In the genomic region with DNA sequence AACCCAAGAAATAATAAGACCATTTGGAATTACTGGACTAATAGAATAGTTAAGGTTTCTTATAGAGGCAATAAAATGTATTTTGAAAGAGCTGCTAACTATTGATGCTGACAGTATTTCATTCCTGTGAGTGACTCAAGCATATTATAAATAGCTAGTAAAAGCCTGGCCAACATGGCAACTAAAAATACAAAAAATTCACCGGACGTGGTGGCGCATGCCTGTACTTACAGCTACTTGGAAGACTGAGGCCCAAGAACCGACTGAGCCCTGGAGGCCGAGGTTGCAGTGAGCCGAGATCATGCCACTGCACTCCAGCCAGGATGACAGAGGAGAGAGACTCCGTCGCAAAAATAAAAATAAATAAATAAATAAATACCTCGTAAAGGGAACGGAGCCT, we compare ENCODE assay signal across 16 cellular contexts.
"Had no signal": no experiment of that assay in that cellular context is flagged by ENCODE, and none has a peak within 500 bp of the region (broad histone marks: within the 10 kb centered on the region; RNA-seq: fewer than 3 reads in every experiment).

No MANE protein-coding gene starts in this region.

- H3K4me3 Mint-ChIP-seq: activated naive CD8-positive, alpha-beta T cell; activated T-cell treated with anti-CD3 and anti-CD28 coated beads, Interleukin-2, amount 50 U/mL, for 72 hours; dendritic cell treated with granulocyte-macrophage colony-stimulating factor and Interleukin-4, amounts not matched to agents 40 ng/mL and 50 ng/mL, for 4 days; effector memory CD8-positive, alpha-beta T cell; immature natural killer cell; mesothelial cell of epicardium; stimulated activated effector memory CD8-positive, alpha-beta T cell treated with anti-CD3 and anti-CD28 coated beads, Interleukin-12 subunit alpha, Interleukin-12 subunit beta, amount 100 ng/mL, for 72 hours had no signal

- H3K27me3 Mint-ChIP-seq: activated naive CD8-positive, alpha-beta T cell; dendritic cell treated with granulocyte-macrophage colony-stimulating factor and Interleukin-4, amounts not matched to agents 40 ng/mL and 50 ng/mL, for 4 days; effector memory CD8-positive, alpha-beta T cell had no signal

- H3K36me3 ChIP-seq: thyroid gland had no signal

- H3K9me3 Mint-ChIP-seq: activated T-cell treated with anti-CD3 and anti-CD28 coated beads, Interleukin-2, amount 50 U/mL, for 72 hours; dendritic cell treated with granulocyte-macrophage colony-stimulating factor and Interleukin-4, amounts not matched to agents 40 ng/mL and 50 ng/mL, for 4 days; effector memory CD8-positive, alpha-beta T cell; immature natural killer cell; mesothelial cell of epicardium; stimulated activated effector memory CD8-positive, alpha-beta T cell treated with anti-CD3 and anti-CD28 coated beads, Interleukin-12 subunit alpha, Interleukin-12 subunit beta, amount 100 ng/mL, for 72 hours had no signal

- H3K4me1 Mint-ChIP-seq: mesothelial cell of epicardium had no signal

- H3K27me3 ChIP-seq: heart left ventricle, thyroid gland had no signal

- ATAC-seq: activated T-cell treated with anti-CD3 and anti-CD28 coated beads, Interleukin-2, amount 50 U/mL, for 72 hours; effector memory CD8-positive, alpha-beta T cell; heart left ventricle; lower lobe of right lung; stimulated activated effector memory CD8-positive, alpha-beta T cell treated with anti-CD3 and anti-CD28 coated beads, Interleukin-12 subunit alpha, Interleukin-12 subunit beta, amount 100 ng/mL, for 72 hours had no signal

- H3K4me1 ChIP-seq: thyroid gland had no signal

- H3K4me3 ChIP-seq: heart left ventricle, lower lobe of right lung, thyroid gland had no signal

- H3K27ac Mint-ChIP-seq: activated naive CD8-positive, alpha-beta T cell; activated T-cell treated with anti-CD3 and anti-CD28 coated beads, Interleukin-2, amount 50 U/mL, for 72 hours; effector memory CD8-positive, alpha-beta T cell; immature natural killer cell; mesothelial cell of epicardium; stimulated activated effector memory CD8-positive, alpha-beta T cell treated with anti-CD3 and anti-CD28 coated beads, Interleukin-12 subunit alpha, Interleukin-12 subunit beta, amount 100 ng/mL, for 72 hours had no signal

- H3K9me3 ChIP-seq: heart left ventricle, lower lobe of right lung, thyroid gland had no signal

- H3K27ac ChIP-seq: lower lobe of right lung, thyroid gland had no signal

- DNase-seq: activated CD4-positive, alpha-beta T cell treated with anti-CD3 and anti-CD28 coated beads for 48 hours; activated CD8-positive, alpha-beta memory T cell treated with anti-CD3 and anti-CD28 coated beads, Interleukin-2, amount 50 U/mL, for 48 hours; activated gamma-delta T cell; activated T-cell treated with anti-CD3 and anti-CD28 coated beads, Interleukin-2, amount 50 U/mL, for 72 hours; cerebellar nuclear complex; effector memory CD8-positive, alpha-beta T cell; immature natural killer cell; lower lobe of right lung; stimulated activated CD4-positive, alpha-beta T cell treated with anti-CD3 and anti-CD28 coated beads, Interleukin-12 subunit alpha, Interleukin-12 subunit beta, amount 100 ng/mL, for 4 hours; T-helper 2 cell; thyroid gland had no signal

- H3K36me3 Mint-ChIP-seq: activated naive CD8-positive, alpha-beta T cell; immature natural killer cell; mesothelial cell of epicardium had no signal
